In genomic region chr2:86719263-86719636, GRCh38 we compare ENCODE assay signal across 8 cellular contexts. TPM values are rescaled to one million over a fixed set of nuclear protein-coding genes. Genes with fewer than 3 reads are reported as not detected.
DNase-seq lines count a peak whose midpoint lies in the region; TF ChIP-seq lines count a peak whose summit lies in the region.
"Not testable (repeated sequence)": the region's sequence is repeated elsewhere in the genome, so short reads cannot be mapped to it uniquely, and the experiment has no call there.

No MANE protein-coding gene starts in this region.

- not testable (repeated sequence) for H3K9me3 Mint-ChIP-seq in mesothelial cell of epicardium

- not testable (repeated sequence) for H3K4me1 ChIP-seq in HUES6 (ENCODE audit: control insufficient read depth, insufficient read depth, low read length); cardiac muscle cell (ENCODE audit: low read depth); sigmoid colon; uterus

- not testable (repeated sequence) for H3K9me3 ChIP-seq in HUES6 (ENCODE audit: control insufficient read depth, insufficient read depth, low read depth, low read length); cardiac muscle cell (ENCODE audit: low read depth); sigmoid colon; uterus

- not testable (repeated sequence) for TF ChIP-seq POLR2A in sigmoid colon (IDR thresholded peaks at IDR 0.05); uterus (IDR thresholded peaks at IDR 0.05)

- H3K9ac ChIP-seq in HUES6 (ENCODE audit: low read length), result peak overlapping the region; percentile 78

- H3K36me3 Mint-ChIP-seq in mesothelial cell of epicardium, result not testable (repeated sequence)

- not testable (repeated sequence) for TF ChIP-seq CTCF in GM12865 (IDR thresholded peaks at IDR 0.05; ENCODE audit: insufficient read depth, low read depth, low read length, missing control alignments); WI38 (IDR thresholded peaks at IDR 0.05; ENCODE audit: low read depth, low read length); cardiac muscle cell (IDR thresholded peaks at IDR 0.05; ENCODE audit: low read depth, low read length); mesothelial cell of epicardium (IDR thresholded peaks at IDR 0.05; ENCODE audit: unreplicated experiment); sigmoid colon (IDR thresholded peaks at IDR 0.05); uterus (IDR thresholded peaks at IDR 0.05)

- H3K4me3 ChIP-seq in GM12865 (ENCODE audit: low read depth, low read length) (peak overlapping the region; percentile 22), HUES6 (ENCODE audit: low read depth, low read length) (peak overlapping the region; percentile 74), WI38 (ENCODE audit: low read depth, low read length) (peak overlapping the region; percentile 55), cardiac muscle cell (peak overlapping the region; percentile 86), sigmoid colon (peak overlapping the region in 3 of 4 donors; percentile 61 to 71 (median 64)), uterus (peak overlapping the region; percentile 23 to 69)

- peak overlapping the region; percentile 65 for H3K4me3 Mint-ChIP-seq in mesothelial cell of epicardium

- H3K36me3 ChIP-seq in HUES6 (ENCODE audit: control insufficient read depth, insufficient read depth, low read length); cardiac muscle cell; sigmoid colon; uterus: not testable (repeated sequence)

- no CpG with 5 or more reads among the region's 30 CpGs for WGBS in sigmoid colon, 2 donors

- TF ChIP-seq EP300 in sigmoid colon (IDR thresholded peaks at IDR 0.05), result not testable (repeated sequence)

- H3K4me1 Mint-ChIP-seq in mesothelial cell of epicardium, result not testable (repeated sequence)

- not testable (repeated sequence) for H3K27me3 Mint-ChIP-seq in mesothelial cell of epicardium (ENCODE audit: low read depth)

- not testable (repeated sequence) for H3K27me3 ChIP-seq in HUES6 (ENCODE audit: control insufficient read depth, insufficient read depth, low read length); cardiac muscle cell; sigmoid colon; uterus

- intact Hi-C loops in sigmoid colon (cut with DNase I); uterus (cut with DNase I; ENCODE audit: low total_unique reads): not testable (repeated sequence)

- not testable (repeated sequence) for H3K27ac Mint-ChIP-seq in mesothelial cell of epicardium

- 0 out of 2 replicates have a peak overlapping the region, but pooled peaks have one; percentile 84 for H3K27ac ChIP-seq in HUES6 (ENCODE audit: low read depth, low read length)
- H3K27ac ChIP-seq in caudate nucleus (ENCODE audit: low read depth, low read length), result peak overlapping the region; percentile 70
- peak overlapping the region; percentile 98 for H3K27ac ChIP-seq in cardiac muscle cell
- peak overlapping the region; percentile 85 to 92 (median 88) for H3K27ac ChIP-seq in sigmoid colon
- H3K27ac ChIP-seq in uterus, result peak overlapping the region; percentile 90 to 92

- not testable (repeated sequence) for DNase-seq in GM12865 (ENCODE audit: low read depth); caudate nucleus (lab: John Stamatoyannopoulos, UW); cardiac muscle cell (ENCODE audit: low read depth in 1 of 2, low spot score in 1 of 2); mesothelial cell of epicardium (ENCODE audit: low spot score in 2 of 2, unreplicated experiment in 2 of 2); sigmoid colon; uterus

RNA-seq across cellular contexts. Expression of gene RMND5A, which starts 0.8 kb away (rescaled TPM):
- total RNA-seq in cardiac muscle cell (59.3 and 63.4 TPM in 2 replicates), mesothelial cell of epicardium (41.0 to 44.3 TPM (median 43.9 TPM) in 3 replicates), sigmoid colon (10 to 100 TPM; 42.4 to 58.9 (median 52.1) TPM), uterus (10 to 100 TPM; 33.6 to 71.5 (median 38.0) TPM)
- polyA plus RNA-seq in cardiac muscle cell (30.8 and 44.2 TPM in 2 replicates), sigmoid colon (10 to 100 TPM; 19.9 to 35.6 (median 29.4) TPM)

Comparison
In these comparisons a context has a peak if more than half of its experiments do, and no peak if none do; other contexts are left out.
1. H3K4me3 ChIP-seq: peak in every context shown above with its lines; median percentile 86 in cardiac muscle cell; 74 in HUES6; 64 in sigmoid colon; 55 in WI38; 46 in uterus; 22 in GM12865.